ENCODE assay signal across 1 cellular context in genomic region chr3:101512521-101513418, GRCh38.
TF ChIP-seq lines count a peak whose summit lies in the region.

SENP7 (minus strand) TSS chr3:101513212; CDS start chr3:101513130, 82 bp downstream.

TF ChIP-seq in K562, 482 proteins besides CTCF, POLR2A, EP300 and RAD21 (continued from another document and continues in another):
- TF ChIP-seq DMBX1 (CRISPR knock-in tag; IDR thresholded peaks at IDR 0.05; ENCODE audit: borderline replicate concordance): no peak
- no peak for TF ChIP-seq E4F1 (CRISPR knock-in tag; IDR thresholded peaks at IDR 0.05; ENCODE audit: borderline replicate concordance)
- TF ChIP-seq JUND (IDR thresholded peaks at IDR 0.05; ENCODE audit: borderline replicate concordance, low read depth, low read length): no peak
- TF ChIP-seq JUND (tag; IDR thresholded peaks at IDR 0.05; ENCODE audit: borderline replicate concordance, low read depth, low read length): no peak
- TF ChIP-seq TBP (optimal IDR thresholded peaks at IDR 0.05; ENCODE audit: low read depth, low read length): peak; percentile 47
- TF ChIP-seq CEBPG (CRISPR knock-in tag; IDR thresholded peaks at IDR 0.05): peak; percentile 65; the same call in 1 of the 2 replicates
- TF ChIP-seq CEBPG (tag; conservative IDR thresholded peaks at IDR 0.05 in 1 of 2, IDR thresholded peaks at IDR 0.05 in 1 of 2): peak; percentile 86 to 92
- no peak for TF ChIP-seq EHMT2 (IDR thresholded peaks at IDR 0.05)
- 0 out of 2 replicates have a peak, but pooled peaks have one; percentile 39 for TF ChIP-seq CUX1 (CRISPR knock-in tag; IDR thresholded peaks at IDR 0.05)
- no peak for TF ChIP-seq ZNF277 (CRISPR knock-in tag; IDR thresholded peaks at IDR 0.05; ENCODE audit: borderline replicate concordance)
- peak; percentile 55; the same call in 1 of the 2 replicates for TF ChIP-seq KLF13 (tag; IDR thresholded peaks at IDR 0.05; ENCODE audit: borderline replicate concordance, low read depth)
- peak; percentile 16 to 45; a peak in 2 of 4 replicates for TF ChIP-seq MNT (conservative IDR thresholded peaks at IDR 0.05)
- peak; percentile 35; the same call in 1 of the 2 replicates for TF ChIP-seq PML (IDR thresholded peaks at IDR 0.05; ENCODE audit: low read length)
- peak; percentile 71 for TF ChIP-seq POLR2AphosphoS5 (IDR thresholded peaks at IDR 0.05; ENCODE audit: control insufficient read depth, insufficient read depth, low read depth, low read length)
- TF ChIP-seq NR2C2 (CRISPR knock-in tag; IDR thresholded peaks at IDR 0.05): no peak; the same call in 1 of the 2 replicates
- peak; percentile 93 for TF ChIP-seq NR2C2 (tag; IDR thresholded peaks at IDR 0.05)
- 0 out of 2 replicates have a peak, but pooled peaks have one; percentile 28 for TF ChIP-seq TOE1 (IDR thresholded peaks at IDR 0.05; ENCODE audit: borderline replicate concordance)
- no peak for TF ChIP-seq TOE1 (CRISPR knock-in tag; IDR thresholded peaks at IDR 0.05; ENCODE audit: borderline replicate concordance, low read depth)
- no peak for TF ChIP-seq ZNF589 (CRISPR knock-in tag; IDR thresholded peaks at IDR 0.05; ENCODE audit: low read depth)
- TF ChIP-seq ARID4B (CRISPR knock-in tag; IDR thresholded peaks at IDR 0.05): peak; percentile 19; the same call in 1 of the 2 replicates
- no peak for TF ChIP-seq PHB2 (IDR thresholded peaks at IDR 0.05; ENCODE audit: low read depth)
- TF ChIP-seq BACH1 (tag; IDR thresholded peaks at IDR 0.05): no peak
- peak in 1 of 2 experiments; percentile 78; a peak in 2 of 4 replicates for TF ChIP-seq HDAC1 (IDR thresholded peaks at IDR 0.05)
- peak; percentile 55 for TF ChIP-seq TAF1 (IDR thresholded peaks at IDR 0.05; ENCODE audit: control insufficient read depth, extremely low read depth, insufficient read depth, low read length, severe bottlenecking)
- peak in 1 of 2 experiments; percentile 24 for TF ChIP-seq E2F6 (IDR thresholded peaks at IDR 0.05; ENCODE audit: borderline replicate concordance in 1 of 2, extremely low read depth in 1 of 2, insufficient read depth in 1 of 2, insufficient read length in 1 of 2, low read depth in 1 of 2, low read length in 1 of 2, poor library complexity in 1 of 2, severe bottlenecking in 1 of 2)
- TF ChIP-seq ELF1 (tag; IDR thresholded peaks at IDR 0.05): peak; percentile 79
- peak; percentile 18; the same call in 1 of the 2 replicates for TF ChIP-seq KLF16 (IDR thresholded peaks at IDR 0.05)
- no peak for TF ChIP-seq ZBTB34 (CRISPR knock-in tag; IDR thresholded peaks at IDR 0.05)
- TF ChIP-seq ZNF639 (CRISPR knock-in tag; conservative IDR thresholded peaks at IDR 0.05 in 1 of 2, IDR thresholded peaks at IDR 0.05 in 1 of 2): 0 out of 4 replicates have a peak, but pooled peaks of 1 of the 2 experiments have one; percentile 50
- peak; percentile 54 for TF ChIP-seq POLR2G (IDR thresholded peaks at IDR 0.05; ENCODE audit: low read depth, low read length)
- peak; percentile 58; the same call in 1 of the 2 replicates for TF ChIP-seq ZBTB7A (IDR thresholded peaks at IDR 0.05; ENCODE audit: borderline replicate concordance, control insufficient read depth, low read depth, low read length)
- TF ChIP-seq ZNF316 (IDR thresholded peaks at IDR 0.05): no peak
- no peak for TF ChIP-seq JUN (IDR thresholded peaks at IDR 0.05; ENCODE audit: borderline replicate concordance, low read depth, low read length)
- no peak for TF ChIP-seq JUN (CRISPR knock-in tag; IDR thresholded peaks at IDR 0.05; ENCODE audit: borderline replicate concordance)
